In the genomic region with DNA sequence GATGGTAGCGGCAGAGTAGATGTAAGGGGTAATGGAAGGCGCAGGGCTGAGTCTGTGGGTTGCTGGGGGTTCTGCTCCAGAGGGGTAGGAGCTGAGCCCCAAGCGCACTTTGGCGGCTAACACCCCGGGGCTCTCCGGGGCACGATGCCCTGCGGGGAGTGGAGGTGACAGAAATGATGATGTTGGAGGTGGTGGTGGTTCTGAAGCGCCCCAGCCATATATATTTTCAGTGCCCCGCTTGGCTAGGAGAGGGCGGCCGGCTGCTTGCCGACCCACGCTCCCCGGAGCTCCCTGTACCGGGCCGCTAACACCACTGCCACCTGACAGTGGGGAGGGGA, we compare ENCODE assay signal across 26 cellular contexts. TPM values are rescaled to one million over a fixed set of nuclear protein-coding genes. Genes with fewer than 3 reads are reported as not detected.
DNase-seq lines count a peak whose midpoint lies in the region; ATAC-seq and TF ChIP-seq lines count a peak whose summit lies in the region.
"Had no signal": no experiment of that assay in that cellular context is flagged by ENCODE, and none has a peak within 500 bp of the region (broad histone marks: within the 10 kb centered on the region; RNA-seq: fewer than 3 reads in every experiment).

No MANE protein-coding gene starts in this region.

- no peak overlapping the region for H4K5ac ChIP-seq in H9 (ENCODE audit: insufficient read length, low read depth, low read length)

- no peak overlapping the region for H2BK5ac ChIP-seq in H9 (ENCODE audit: insufficient read length, low read length)

- H2AK5ac ChIP-seq in H9 (ENCODE audit: insufficient read length, low read length) = no peak overlapping the region

- H3K79me2 ChIP-seq in H9 (ENCODE audit: insufficient read depth, low read length) = no peaks in the 10 kb centered on the region

- DNase-seq in H9 (no peak), caudate nucleus (lab: John Stamatoyannopoulos, UW) (no peak), osteocyte (ENCODE audit: extremely low spot score, unreplicated experiment) (no peak), T1000 (lab: John Stamatoyannopoulos, UW) (no peak), foreskin fibroblast (no peak), germinal center (ENCODE audit: low spot score) (no peak)
- no peak for DNase-seq in activated naive CD4-positive, alpha-beta T cell treated with anti-CD3 and anti-CD28 coated beads, Interleukin-2, amount 50 U/mL, for 72 hours (ENCODE audit: low spot score in 2 of 2)
- DNase-seq: activated CD4-positive, alpha-beta T cell treated with anti-CD3 and anti-CD28 coated beads, Interleukin-2, amount 50 U/mL, for 1 hour; activated naive CD4-positive, alpha-beta T cell treated with anti-CD3 and anti-CD28 coated beads, Interleukin-2, amount 10 ng/mL, durations not matched to agents 7 days and 5 days; amniotic stem cell; CD8-positive, alpha-beta T cell; DMS153; left colon; mammary epithelial cell; NCI-H1105; NCI-H1930; NCI-H524 treated with DMSO at 0.1 percent for 48 hours; occipital lobe; SHP77; small intestine; upper lobe of right lung had no signal

- no peak overlapping the region for H2BK20ac ChIP-seq in H9 (ENCODE audit: low read depth, low read length, poor library complexity, severe bottlenecking)

- TF ChIP-seq CTCF in H9 (conservative IDR thresholded peaks at IDR 0.05) (no peak), osteocyte (IDR thresholded peaks at IDR 0.05) (no peak), foreskin fibroblast (IDR thresholded peaks at IDR 0.05; ENCODE audit: low read depth, low read length) (no peak)

- H3K36me3 ChIP-seq in iPS-18a (ENCODE audit: control insufficient read depth, low read depth, low read length) = no peaks in the 10 kb centered on the region
- H3K36me3 ChIP-seq: upper lobe of right lung had no signal

- no peak overlapping the region for H2BK15ac ChIP-seq in H9 (ENCODE audit: low read depth, low read length)

- H3K27ac Mint-ChIP-seq in H9 (no peak overlapping the region), osteocyte (ENCODE audit: unreplicated experiment) (peak overlapping the region; percentile 89)
- no peak overlapping the region for H3K27ac Mint-ChIP-seq in activated naive CD4-positive, alpha-beta T cell treated with anti-CD3 and anti-CD28 coated beads, Interleukin-2, amount 50 U/mL, for 72 hours
- H3K27ac Mint-ChIP-seq: CD8-positive, alpha-beta T cell; T-helper 2 cell treated with Interferon-gamma antibody and Interleukin-4, amounts not matched to agents 5 μg/mL and 100 μg/mL, for 36 hours had no signal

- no peak overlapping the region for H4K8ac ChIP-seq in H9 (replicated peaks; ENCODE audit: insufficient read length, low read depth, low read length)

- no peak overlapping the region for H2AFZ ChIP-seq in H9 (ENCODE audit: low read length)

- H3T11ph ChIP-seq in H9 (ENCODE audit: low read length) = no peak overlapping the region

- H3K27ac ChIP-seq in H9 (ENCODE audit: insufficient read length, low read depth, low read length) (no peak overlapping the region), caudate nucleus (ENCODE audit: low read depth, low read length) (peak overlapping the region; percentile 48), iPS-18a (ENCODE audit: low read length) (no peak overlapping the region)
- H3K27ac ChIP-seq: upper lobe of right lung, VCaP had no signal

- no peak overlapping the region for H3K23ac ChIP-seq in H9 (ENCODE audit: insufficient read length, low read depth, low read length)

- H3K4me1 ChIP-seq in H9 (ENCODE audit: insufficient read depth, low read length) (peaks cover 8% of the 10 kb centered on the region), iPS-18a (ENCODE audit: control insufficient read depth, low read depth, low read length) (peaks cover 56% of the 10 kb centered on the region)

- no peak overlapping the region for H3K9ac ChIP-seq in H9 (ENCODE audit: extremely low read depth, insufficient read length, low read length)
- H3K9ac ChIP-seq in iPS-18a (ENCODE audit: low read length) = no peak overlapping the region

- no peak overlapping the region for H3K14ac ChIP-seq in H9 (ENCODE audit: insufficient read depth, low read length)

- H3K9me3 Mint-ChIP-seq in H9 = peaks cover 3 to 11% of the 10 kb centered on the region in 2 experiments; a peak in 2 of 5 replicates
- no peaks in the 10 kb centered on the region for H3K9me3 Mint-ChIP-seq in osteocyte (ENCODE audit: unreplicated experiment)
- peaks cover 0 to 3% of the 10 kb centered on the region in 2 donors for H3K9me3 Mint-ChIP-seq in activated naive CD4-positive, alpha-beta T cell treated with anti-CD3 and anti-CD28 coated beads, Interleukin-2, amount 50 U/mL, for 72 hours
- H3K9me3 Mint-ChIP-seq: CD8-positive, alpha-beta T cell; T-helper 2 cell treated with Interferon-gamma antibody and Interleukin-4, amounts not matched to agents 5 μg/mL and 100 μg/mL, for 36 hours had no signal

- no peak overlapping the region for H4K91ac ChIP-seq in H9 (ENCODE audit: insufficient read length, low read depth, low read length)

- H3K4me1 Mint-ChIP-seq in H9 (peaks cover 46 to 72% of the 10 kb centered on the region in 2 experiments), osteocyte (ENCODE audit: unreplicated experiment) (peaks cover 64% of the 10 kb centered on the region)
- H3K4me1 Mint-ChIP-seq: activated naive CD4-positive, alpha-beta T cell treated with anti-CD3 and anti-CD28 coated beads, Interleukin-2, amount 10 ng/mL, durations not matched to agents 7 days and 5 days had no signal

- H3K27me3 ChIP-seq in H9 (ENCODE audit: insufficient read depth, low read length) (peaks cover 64% of the 10 kb centered on the region), iPS-18a (ENCODE audit: control insufficient read depth, insufficient read depth, low read length) (peaks cover 100% of the 10 kb centered on the region)

- peak overlapping the region; percentile 88 for H3K4me2 ChIP-seq in H9 (ENCODE audit: insufficient read depth, insufficient read length, low read length)

- no peaks in the 10 kb centered on the region for H3K79me1 ChIP-seq in H9 (ENCODE audit: insufficient read depth, low read depth, low read length, poor library complexity, severe bottlenecking)

- H3K4me3 ChIP-seq in iPS-18a (ENCODE audit: low read length) = peak overlapping the region; percentile 67
- no peak overlapping the region for H3K4me3 ChIP-seq in foreskin fibroblast (ENCODE audit: low read depth in 1 of 2, low read length in 2 of 2)
- H3K4me3 ChIP-seq: upper lobe of right lung had no signal

- no peak overlapping the region for H3K4ac ChIP-seq in H9 (ENCODE audit: low read depth, low read length)

- H3K36me3 Mint-ChIP-seq in H9 (ENCODE audit: insufficient read depth in 1 of 3, low read depth in 3 of 3) = no peaks in the 10 kb centered on the region; a peak in 2 of 7 replicates
- H3K36me3 Mint-ChIP-seq in osteocyte (ENCODE audit: unreplicated experiment) = peaks cover 13% of the 10 kb centered on the region
- peaks cover 21 to 28% of the 10 kb centered on the region in 2 donors for H3K36me3 Mint-ChIP-seq in activated naive CD4-positive, alpha-beta T cell treated with anti-CD3 and anti-CD28 coated beads, Interleukin-2, amount 50 U/mL, for 72 hours
- H3K36me3 Mint-ChIP-seq: CD8-positive, alpha-beta T cell had no signal

- H2BK120ac ChIP-seq in H9 (ENCODE audit: low read depth, low read length, poor library complexity, severe bottlenecking) = no peak overlapping the region

- H3K56ac ChIP-seq in H9 (ENCODE audit: insufficient read length, low read depth, low read length) = no peak overlapping the region

- H3K18ac ChIP-seq in H9 (ENCODE audit: insufficient read length, low read depth, low read length) = no peak overlapping the region

- H2BK12ac ChIP-seq in H9 (ENCODE audit: insufficient read length, low read depth, low read length) = no peak overlapping the region

- H3K23me2 ChIP-seq in H9 (ENCODE audit: insufficient read length, low read depth, low read length, poor library complexity, severe bottlenecking) = peaks cover 30% of the 10 kb centered on the region

- H4K20me1 ChIP-seq in H9 (ENCODE audit: control insufficient read depth, insufficient read depth, insufficient read length) = no peaks in the 10 kb centered on the region

- no CpG with 5 or more reads among the region's 17 CpGs for WGBS in H9 (ENCODE audit: extremely low coverage, insufficient read length, low lambda C conversion rate)

- ATAC-seq in activated naive CD4-positive, alpha-beta T cell treated with anti-CD3 and anti-CD28 coated beads, Interleukin-2, amount 50 U/mL, for 72 hours = no peak
- ATAC-seq: CD8-positive, alpha-beta T cell; left colon; upper lobe of right lung had no signal

- H3K4me3 Mint-ChIP-seq in H9 (peak overlapping the region in 1 of 2 experiments; percentile 85; a peak in 3 of 5 replicates), osteocyte (ENCODE audit: unreplicated experiment) (peak overlapping the region; percentile 60)
- H3K4me3 Mint-ChIP-seq: activated naive CD4-positive, alpha-beta T cell treated with anti-CD3 and anti-CD28 coated beads, Interleukin-2, amount 10 ng/mL, durations not matched to agents 7 days and 5 days; CD8-positive, alpha-beta T cell; T-helper 2 cell treated with Interferon-gamma antibody and Interleukin-4, amounts not matched to agents 5 μg/mL and 100 μg/mL, for 36 hours had no signal

- H3K27me3 Mint-ChIP-seq in H9 (ENCODE audit: low read depth) (peaks cover 100% of the 10 kb centered on the region), osteocyte (ENCODE audit: unreplicated experiment) (no peaks in the 10 kb centered on the region)

- H3K9me3 ChIP-seq in H9 (ENCODE audit: control insufficient read depth, low read depth, low read length) (no peaks in the 10 kb centered on the region), iPS-18a (ENCODE audit: control insufficient read depth, low read depth, low read length) (no peaks in the 10 kb centered on the region)
- H3K9me3 ChIP-seq: upper lobe of right lung had no signal

RNA-seq across cellular contexts. Expression of a gene that starts 9.7 kb away (rescaled TPM):
- not detected in 2 replicates for total RNA-seq in H9 (2021)
- 8.6 and 8.8 TPM in 2 replicates for total RNA-seq in osteocyte
- not detected for total RNA-seq in activated naive CD4-positive, alpha-beta T cell treated with anti-CD3 and anti-CD28 coated beads, Interleukin-2, amount 50 U/mL, for 72 hours
- total RNA-seq: cardiac septum; CD8-positive, alpha-beta T cell; dermis microvascular lymphatic vessel endothelial cell; left colon; upper lobe of right lung had no signal

RNA-seq across cellular contexts. Expression of a gene that starts 12.5 kb away (rescaled TPM):
- total RNA-seq in H9 (2021) = not detected in 2 replicates
- total RNA-seq in osteocyte = 89.9 and 96.9 TPM in 2 replicates
- not detected for total RNA-seq in activated naive CD4-positive, alpha-beta T cell treated with anti-CD3 and anti-CD28 coated beads, Interleukin-2, amount 50 U/mL, for 72 hours
- total RNA-seq: cardiac septum; CD8-positive, alpha-beta T cell; dermis microvascular lymphatic vessel endothelial cell; left colon; upper lobe of right lung had no signal

Comparison
In these comparisons a context has a peak if more than half of its experiments do, and no peak if none do; other contexts are left out.
1. RNA of a gene that starts 12.5 kb away (total RNA-seq): 89.9 to 96.9 TPM in osteocyte; not detected in H9 and not detected in activated naive CD4-positive, alpha-beta T cell treated with anti-CD3 and anti-CD28 coated beads, Interleukin-2, amount 50 U/mL, for 72 hours; every median in the first group is over 10 times any median in the second.